Comparison of ENCODE assay signal across 14 cellular contexts in genomic region chr11:65885808-65886536, GRCh38. TPM values are rescaled to one million over a fixed set of nuclear protein-coding genes. Genes with fewer than 3 reads are reported as not detected.
DNase-seq lines count a peak whose midpoint lies in the region; ATAC-seq and TF ChIP-seq lines count a peak whose summit lies in the region.
"Had no signal": no experiment of that assay in that cellular context is flagged by ENCODE, and none has a peak within 500 bp of the region (broad histone marks: within the 10 kb centered on the region; RNA-seq: fewer than 3 reads in every experiment).

No MANE protein-coding gene starts in this region.

- H3K27me3 ChIP-seq in heart right ventricle = no peaks in the 10 kb centered on the region
- H3K27me3 ChIP-seq in lower lobe of right lung (ENCODE audit: low read depth) = no peaks in the 10 kb centered on the region
- H3K27me3 ChIP-seq in smooth muscle cell (ENCODE audit: low read depth) = no peaks in the 10 kb centered on the region
- H3K27me3 ChIP-seq: SJSA1, testis had no signal

- H3K4me2 ChIP-seq in smooth muscle cell = no peak overlapping the region

- H3K4me3 ChIP-seq in heart right ventricle (no peak overlapping the region), lower lobe of right lung (no peak overlapping the region), smooth muscle cell (no peak overlapping the region)
- H3K4me3 ChIP-seq: SJSA1, testis had no signal

- H3K36me3 ChIP-seq in heart right ventricle (peaks cover 0 to 55% (median 19%) of the 10 kb centered on the region in 9 donors), lower lobe of right lung (peaks cover 44% of the 10 kb centered on the region), smooth muscle cell (ENCODE audit: low read depth) (no peaks in the 10 kb centered on the region)

- peaks cover 9% of the 10 kb centered on the region for H4K20me1 ChIP-seq in smooth muscle cell (ENCODE audit: low read depth)

- H3K9me3 Mint-ChIP-seq in osteocyte (ENCODE audit: unreplicated experiment) = no peaks in the 10 kb centered on the region
- H3K9me3 Mint-ChIP-seq: memory B cell had no signal

- H3K27ac Mint-ChIP-seq in osteocyte (ENCODE audit: unreplicated experiment) = no peak overlapping the region
- H3K27ac Mint-ChIP-seq: memory B cell had no signal

- intact Hi-C loops in left ventricle myocardium superior (cut with micrococcal nuclease) (loop anchor here (10.0 kb wide), 1 partner anchor 99 kb away; no protein-coding TSS in a partner anchor), heart right ventricle (cut with DNase I) (loop anchor here in 7 of 10 donors (2.0 to 10.0 kb wide), 4 partner anchors 76 to 171 kb away; partner anchors contain the start of genes SART1 (in 6 of the 7) and KAT5 (in 1 of the 7)), lower lobe of right lung (cut with DNase I) (loop anchor here (10.0 kb wide), 1 partner anchor 99 kb away; no protein-coding TSS in a partner anchor)

- peaks cover 43% of the 10 kb centered on the region for H3K4me1 Mint-ChIP-seq in osteocyte (ENCODE audit: unreplicated experiment)

- ATAC-seq in left ventricle myocardium superior (no peak), heart right ventricle (no peak), lower lobe of right lung (no peak), HG03025 (IDR thresholded peaks at IDR 0.05; ENCODE audit: low FRiP score, unreplicated experiment) (no peak)

- H3K79me2 ChIP-seq in smooth muscle cell (ENCODE audit: low read depth) = peaks cover 17% of the 10 kb centered on the region
- H3K79me2 ChIP-seq: parathyroid adenoma had no signal

- H3K27ac ChIP-seq in heart right ventricle (peak overlapping the region in 1 of 10 donors; percentile 96), VCaP (peak overlapping the region; percentile 94), lower lobe of right lung (no peak overlapping the region), smooth muscle cell (ENCODE audit: low read depth) (no peak overlapping the region)
- H3K27ac ChIP-seq: parathyroid adenoma, SJSA1, testis had no signal

- H3K4me1 ChIP-seq in heart right ventricle (peaks cover 14 to 46% (median 35%) of the 10 kb centered on the region in 9 donors), lower lobe of right lung (peaks cover 34% of the 10 kb centered on the region), smooth muscle cell (ENCODE audit: low read depth) (peaks cover 16% of the 10 kb centered on the region)

- no peak overlapping the region for H3K9ac ChIP-seq in smooth muscle cell (ENCODE audit: low read depth)
- H3K9ac ChIP-seq: parathyroid adenoma had no signal

- H3K36me3 Mint-ChIP-seq in osteocyte (ENCODE audit: unreplicated experiment) = peaks cover 23% of the 10 kb centered on the region

- H3K9me3 ChIP-seq in heart right ventricle = no peaks in the 10 kb centered on the region
- no peaks in the 10 kb centered on the region for H3K9me3 ChIP-seq in lower lobe of right lung
- H3K9me3 ChIP-seq in smooth muscle cell (replicated peaks; ENCODE audit: low read depth) = no peaks in the 10 kb centered on the region
- H3K9me3 ChIP-seq: testis had no signal

- DNase-seq in left ventricle myocardium superior (peak; percentile 9), heart right ventricle (no peak), lower lobe of right lung (peak; percentile 7), smooth muscle cell (lab: John Stamatoyannopoulos, UW; ENCODE audit: unreplicated experiment) (no peak), NCI-H774 (lab: John Stamatoyannopoulos, UW) (no peak), osteocyte (ENCODE audit: extremely low spot score, unreplicated experiment) (no peak)
- DNase-seq: MV-4-11; NK-92 treated with Interleukin-12 subunit alpha and Interleukin-12 subunit beta, amount 100 ng/mL, for 24 hours; testis had no signal

- H3F3A ChIP-seq in smooth muscle cell (ENCODE audit: low read depth) = peaks cover 16% of the 10 kb centered on the region

- 92 to 94% methylated on average over 12 of the region's 12 CpGs for WGBS in heart right ventricle, 2 donors
- WGBS in smooth muscle cell (ENCODE audit: low lambda C conversion rate) = 95% methylated on average over 12 of the region's 12 CpGs

- TF ChIP-seq CTCF in heart right ventricle (IDR thresholded peaks at IDR 0.05) (no peak), VCaP (conservative IDR thresholded peaks at IDR 0.05) (no peak), lower lobe of right lung (IDR thresholded peaks at IDR 0.05) (no peak), smooth muscle cell (IDR thresholded peaks at IDR 0.05; ENCODE audit: borderline replicate concordance, insufficient read depth, poor library complexity, severe bottlenecking) (no peak), osteocyte (IDR thresholded peaks at IDR 0.05) (no peak)

- H2AFZ ChIP-seq in smooth muscle cell (ENCODE audit: low read depth) = no peak overlapping the region
- H2AFZ ChIP-seq: parathyroid adenoma had no signal

- H3K27me3 Mint-ChIP-seq in osteocyte (ENCODE audit: unreplicated experiment) = no peaks in the 10 kb centered on the region
- H3K27me3 Mint-ChIP-seq: memory B cell had no signal

- no peak overlapping the region for H3K4me3 Mint-ChIP-seq in osteocyte (ENCODE audit: unreplicated experiment)

RNA-seq across cellular contexts. Expression of gene FIBP, which starts 2.3 kb away (rescaled TPM):
- 44.9 TPM for total RNA-seq in left ventricle myocardium superior
- 10 to 100 TPM; 46.3 to 63.2 (median 49.9) TPM for total RNA-seq in heart right ventricle
- polyA plus RNA-seq in heart right ventricle = 10 to 100 TPM; 44.0 to 88.4 TPM
- 44.0 TPM for total RNA-seq in lower lobe of right lung
- 109 and 118 TPM in 2 replicates for total RNA-seq in smooth muscle cell
- 111 and 114 TPM in 2 replicates for polyA plus RNA-seq in smooth muscle cell
- total RNA-seq in osteocyte = 92.4 and 92.8 TPM in 2 replicates

RNA-seq across cellular contexts. Expression of gene CCDC85B, which starts 4.5 kb away (rescaled TPM):
- total RNA-seq in left ventricle myocardium superior (30.0 TPM), heart right ventricle (10 to 100 TPM; 22.1 to 48.9 (median 34.4) TPM), lower lobe of right lung (28.6 TPM), smooth muscle cell (15.7 and 19.5 TPM in 2 replicates), osteocyte (35.2 and 39.0 TPM in 2 replicates)
- polyA plus RNA-seq in heart right ventricle (10 to 100 TPM; 66.3 to 69.4 TPM), smooth muscle cell (55.7 and 80.4 TPM in 2 replicates)

RNA-seq across cellular contexts. Expression of gene CTSW, which starts 6.3 kb away (rescaled TPM):
- 1.1 TPM for total RNA-seq in left ventricle myocardium superior
- total RNA-seq in heart right ventricle = 1 to 10 TPM in 2 of 10 donors, under 1 TPM in 7, not detected in 1; 0.20 to 7.9 (median 0.55) TPM
- under 1 TPM; 0.17 to 0.88 TPM for polyA plus RNA-seq in heart right ventricle
- 20.6 TPM for total RNA-seq in lower lobe of right lung
- not detected in 2 replicates for total RNA-seq in smooth muscle cell
- polyA plus RNA-seq in smooth muscle cell = 0.52 TPM in 1 of 2 replicates, not detected in the other
- not detected in 2 replicates for total RNA-seq in osteocyte

RNA-seq across cellular contexts. Expression of gene EFEMP2, which starts 13.4 kb away (rescaled TPM):
- 95.2 TPM for total RNA-seq in left ventricle myocardium superior
- 100 to 1,000 TPM in 3 of 10 donors, 10 to 100 TPM in 7; 79.4 to 112 (median 89.6) TPM for total RNA-seq in heart right ventricle
- 100 to 1,000 TPM in 1 of 2 donors, 10 to 100 TPM in 1; 54.8 to 133 TPM for polyA plus RNA-seq in heart right ventricle
- total RNA-seq in lower lobe of right lung = 53.9 TPM
- total RNA-seq in smooth muscle cell = 99.7 and 103 TPM in 2 replicates
- 328 and 362 TPM in 2 replicates for polyA plus RNA-seq in smooth muscle cell
- total RNA-seq in osteocyte = 130 and 131 TPM in 2 replicates

RNA-seq across cellular contexts. Expression of gene FOSL1, which starts 14.2 kb away (rescaled TPM):
- total RNA-seq in left ventricle myocardium superior (0.32 TPM), heart right ventricle (1 to 10 TPM in 6 of 10 donors, under 1 TPM in 2, not detected in 2; 0.31 to 8.1 (median 2.6) TPM), lower lobe of right lung (2.2 TPM), smooth muscle cell (12.5 and 15.8 TPM in 2 replicates), osteocyte (37.2 and 38.0 TPM in 2 replicates)
- polyA plus RNA-seq in heart right ventricle (10 to 100 TPM in 1 of 2 donors, 1 to 10 TPM in 1; 2.0 to 32.8 TPM), smooth muscle cell (26.1 and 49.8 TPM in 2 replicates)

Comparison
In these comparisons a context has a peak if more than half of its experiments do, and no peak if none do; other contexts are left out.
1. DNase-seq: peak in left ventricle myocardium superior (single experiment) and lower lobe of right lung (single experiment); none in heart right ventricle (0 of 2), smooth muscle cell (single experiment), NCI-H774 (single experiment) and osteocyte (single experiment).